ENCODE assay signal across 8 cellular contexts in the genomic region with DNA sequence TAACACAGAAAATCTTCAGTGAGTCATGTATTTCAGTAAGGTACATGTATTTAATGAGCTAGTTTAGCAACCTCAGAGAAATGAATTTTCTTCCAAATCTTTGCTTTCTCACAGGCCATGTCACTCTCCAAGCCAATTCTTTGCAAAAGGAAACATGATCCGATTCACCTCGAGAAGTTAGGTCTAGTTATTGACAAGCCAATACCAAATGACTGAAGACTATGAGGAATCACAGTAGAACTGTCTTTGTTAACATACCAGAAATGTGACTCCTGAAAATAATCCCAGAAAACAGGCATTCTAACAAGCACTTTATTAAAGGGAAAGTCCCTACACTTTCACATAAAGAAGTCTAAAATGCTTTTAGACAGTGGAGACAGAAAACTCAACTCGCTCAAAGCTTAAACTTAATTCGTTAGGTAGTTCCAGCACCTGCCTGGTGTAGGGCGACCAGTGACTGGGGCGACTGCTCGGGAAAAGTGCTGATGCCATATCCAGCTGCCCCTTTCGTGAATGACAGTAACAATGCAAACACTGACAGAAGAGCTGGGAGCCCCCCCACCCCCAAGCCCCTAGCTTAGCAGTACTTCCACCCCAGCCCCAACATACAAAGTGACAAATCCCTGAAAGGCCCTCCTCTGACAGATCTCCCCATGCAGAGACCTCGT. TPM values are rescaled to one million over a fixed set of nuclear protein-coding genes. Genes with fewer than 3 reads are reported as not detected.
A peak's percentile ranks its signal among the peaks of the same experiment; 100 is the strongest.
DNase-seq lines count a peak whose midpoint lies in the region; ATAC-seq and TF ChIP-seq lines count a peak whose summit lies in the region.

No MANE protein-coding gene starts in this region.

- CTCF ChIA-PET in PC-3 (lab: Charles Lee) = no interaction called here

- H3K27me3 ChIP-seq in PC-3 (ENCODE audit: low read length) = no peaks in the 10 kb centered on the region

- no peaks in the 10 kb centered on the region for H3K27me3 Mint-ChIP-seq in chondrocyte (ENCODE audit: low read depth)
- H3K27me3 Mint-ChIP-seq in mesothelial cell of epicardium (ENCODE audit: low read depth) = no peaks in the 10 kb centered on the region
- H3K27me3 Mint-ChIP-seq in type B pancreatic cell = no peaks in the 10 kb centered on the region

- ATAC-seq in PC-3 (no peak; the same call in 1 of the 2 replicates), GM19455 (IDR thresholded peaks at IDR 0.05; ENCODE audit: unreplicated experiment) (no peak)

- peaks cover 29% of the 10 kb centered on the region; the same call in 1 of the 2 replicates for H3K4me1 ChIP-seq in PC-3 (ENCODE audit: insufficient read depth, low read length)

- H3K4me3 Mint-ChIP-seq in chondrocyte (ENCODE audit: unreplicated experiment) (peak overlapping the region; percentile 95), mesothelial cell of epicardium (peak overlapping the region; percentile 93), type B pancreatic cell (peak overlapping the region; percentile 88)

- H3K36me3 Mint-ChIP-seq in chondrocyte (ENCODE audit: low read depth) = no peaks in the 10 kb centered on the region
- H3K36me3 Mint-ChIP-seq in mesothelial cell of epicardium = peaks cover 2% of the 10 kb centered on the region
- H3K36me3 Mint-ChIP-seq in type B pancreatic cell = peaks cover 16% of the 10 kb centered on the region

- H2AFZ ChIP-seq in PC-3 (ENCODE audit: low read length) = 0 out of 2 replicates have a peak overlapping the region, but pooled peaks have one; percentile 36

- H3K4me1 Mint-ChIP-seq in chondrocyte (ENCODE audit: low read depth) (peaks cover 42% of the 10 kb centered on the region), mesothelial cell of epicardium (peaks cover 33% of the 10 kb centered on the region), type B pancreatic cell (ENCODE audit: unreplicated experiment) (peaks cover 36% of the 10 kb centered on the region)

- H3K9me2 ChIP-seq in PC-3 (replicated peaks; ENCODE audit: low read length) = no peaks in the 10 kb centered on the region

- peaks cover 58% of the 10 kb centered on the region for H3K79me2 ChIP-seq in PC-3 (ENCODE audit: low read length)

- peak overlapping the region; percentile 83 for H3K9ac ChIP-seq in PC-3 (ENCODE audit: low read length)

- H3K27ac Mint-ChIP-seq in chondrocyte (ENCODE audit: unreplicated experiment) (peak overlapping the region; percentile 95), mesothelial cell of epicardium (peak overlapping the region; percentile 90), type B pancreatic cell (peak overlapping the region; percentile 79)

- peaks cover 46% of the 10 kb centered on the region for H4K20me1 ChIP-seq in PC-3 (ENCODE audit: low read length)

- peak overlapping the region; percentile 18; the same call in 1 of the 2 replicates for H3K27ac ChIP-seq in PC-3 (ENCODE audit: low read length)

- peak overlapping the region; percentile 89 for H3K4me2 ChIP-seq in PC-3 (ENCODE audit: low read length)

- no peaks in the 10 kb centered on the region for H3F3A ChIP-seq in PC-3 (ENCODE audit: low read length, unreplicated experiment)

- H3K4me3 ChIP-seq in PC-3 (ENCODE audit: low read length) = peak overlapping the region; percentile 98

- H3K9me3 ChIP-seq in PC-3 (ENCODE audit: low read length) = no peaks in the 10 kb centered on the region

- no peaks in the 10 kb centered on the region for H3K36me3 ChIP-seq in PC-3 (ENCODE audit: low read depth, low read length)

- H3K9me3 Mint-ChIP-seq in chondrocyte (ENCODE audit: low read depth) = no peaks in the 10 kb centered on the region
- no peaks in the 10 kb centered on the region for H3K9me3 Mint-ChIP-seq in mesothelial cell of epicardium
- peaks cover 7% of the 10 kb centered on the region for H3K9me3 Mint-ChIP-seq in type B pancreatic cell

- TSS peak; percentile 53 for BruUV-seq in PC-3 (replicated peaks; lab: Mats Ljungman, UMichigan)

- intact Hi-C loops in PC-3 (cut with micrococcal nuclease) = loop anchor here (2.0 to 5.0 kb wide), 3 partner anchors 30 to 122 kb away; a partner anchor contains a TSS

- peak; percentile 3 for DNase-seq in stimulated activated CD4-positive, alpha-beta T cell treated with anti-CD3 and anti-CD28 coated beads, Interleukin-12 subunit alpha, Interleukin-12 subunit beta, amount 100 ng/mL, for 4 hours
- no peak for DNase-seq in stimulated activated CD4-positive, alpha-beta T cell treated with anti-CD3 and anti-CD28 coated beads, Interleukin-4, amount 100 ng/mL, for 24 hours
- DNase-seq in PC-3 (peak; percentile 71), chondrocyte (ENCODE audit: low spot score) (no peak), mesothelial cell of epicardium (ENCODE audit: low spot score in 2 of 2, unreplicated experiment in 2 of 2) (no peak), type B pancreatic cell (ENCODE audit: extremely low spot score, unreplicated experiment) (no peak), NOMO-1 (lab: John Stamatoyannopoulos, UW; ENCODE audit: unreplicated experiment in 2 of 2) (no peak)

- POLR2A ChIA-PET in PC-3 (lab: Charles Lee; ENCODE audit: unreplicated experiment) = interaction anchor here (0.7 to 1.0 kb wide), 3 partner anchors 10 to 143 kb away, joined by 3 to 4 read pairs (median 4); a partner anchor contains a TSS

- TF ChIP-seq CTCF in PC-3 (conservative IDR thresholded peaks at IDR 0.05; ENCODE audit: low read depth, low read length) (no peak), chondrocyte (IDR thresholded peaks at IDR 0.05) (no peak), mesothelial cell of epicardium (IDR thresholded peaks at IDR 0.05; ENCODE audit: unreplicated experiment) (no peak), type B pancreatic cell (conservative IDR thresholded peaks at IDR 0.05) (no peak)

RNA-seq across cellular contexts. Expression of a gene that starts 1.9 kb away (rescaled TPM):
- total RNA-seq in PC-3 (2014; rRNA removed) (49.5 and 59.9 TPM in 2 replicates), chondrocyte (36.9 to 43.5 TPM (median 41.9 TPM) in 3 replicates), mesothelial cell of epicardium (49.5 to 53.7 TPM (median 52.7 TPM) in 3 replicates), type B pancreatic cell (ENCODE audit: low replicate concordance) (45.0 and 48.5 TPM in 2 replicates)

RNA-seq across cellular contexts. Expression of a gene that starts 30.7 kb away (rescaled TPM):
- 104 and 127 TPM in 2 replicates for total RNA-seq in PC-3 (2014; rRNA removed)
- 51.5 to 60.6 TPM (median 51.8 TPM) in 3 replicates for total RNA-seq in chondrocyte
- total RNA-seq in mesothelial cell of epicardium = 62.6 to 70.6 TPM (median 63.7 TPM) in 3 replicates
- total RNA-seq in type B pancreatic cell (ENCODE audit: low replicate concordance) = 84.4 and 84.5 TPM in 2 replicates

RNA-seq across cellular contexts. Expression of a gene that starts 54.4 kb away (rescaled TPM):
- 15.5 and 21.6 TPM in 2 replicates for total RNA-seq in PC-3 (2014; rRNA removed)
- 19.7 to 23.7 TPM (median 20.5 TPM) in 3 replicates for total RNA-seq in chondrocyte
- total RNA-seq in mesothelial cell of epicardium = 33.5 to 35.3 TPM (median 34.3 TPM) in 3 replicates
- total RNA-seq in type B pancreatic cell (ENCODE audit: low replicate concordance) = 22.1 and 28.4 TPM in 2 replicates

Comparison
In these comparisons a context has a peak if more than half of its experiments do, and no peak if none do; other contexts are left out.
1. DNase-seq: peak in stimulated activated CD4-positive, alpha-beta T cell treated with anti-CD3 and anti-CD28 coated beads, Interleukin-12 subunit alpha, Interleukin-12 subunit beta, amount 100 ng/mL, for 4 hours (single experiment) and PC-3 (single experiment); none in stimulated activated CD4-positive, alpha-beta T cell treated with anti-CD3 and anti-CD28 coated beads, Interleukin-4, amount 100 ng/mL, for 24 hours (single experiment), chondrocyte (single experiment), mesothelial cell of epicardium (0 of 2), type B pancreatic cell (single experiment) and NOMO-1 (0 of 2).
2. Peak in every context shown above with its lines, with median percentiles within 50 percentile points of each other: H3K27ac Mint-ChIP-seq and H3K4me3 Mint-ChIP-seq.